In genomic region chr2:211744379-211744778, GRCh38 we compare ENCODE assay signal across 12 cellular contexts.
"Had no signal": no experiment of that assay in that cellular context is flagged by ENCODE, and none has a peak within 500 bp of the region (broad histone marks: within the 10 kb centered on the region; RNA-seq: fewer than 3 reads in every experiment).

No MANE protein-coding gene starts in this region.

- H3K36me3 ChIP-seq: ascending aorta had no signal

- H3K9me3 ChIP-seq: ascending aorta had no signal

- ATAC-seq: activated T-cell treated with anti-CD3 and anti-CD28 coated beads, Interleukin-2, amount 50 U/mL, for 72 hours had no signal

- H3K4me1 ChIP-seq: ascending aorta had no signal

- H3K27me3 ChIP-seq: ascending aorta had no signal

- DNase-seq: activated CD4-positive, alpha-beta memory T cell treated with anti-CD3 and anti-CD28 coated beads, Interleukin-2, amount 10 ng/mL, durations not matched to agents 7 days and 5 days; activated CD8-positive, alpha-beta memory T cell treated with anti-CD3 and anti-CD28 coated beads, Interleukin-2, amount 50 U/mL, for 4 hours; activated gamma-delta T cell treated with Interleukin-2 at 50 U/mL for 16 hours; activated T-cell treated with anti-CD3 and anti-CD28 coated beads, Interleukin-2, amount 50 U/mL, for 72 hours; effector CD4-positive, alpha-beta T cell; kidney; naive B cell; stimulated activated CD4-positive, alpha-beta T cell treated with anti-CD3 and anti-CD28 coated beads, Interleukin-2, amount 100 ng/mL, for 48 hours; stimulated activated naive CD4-positive, alpha-beta T cell treated with Interleukin-2 at 50 U/mL for 16 hours; T1000 had no signal

- H3K4me3 ChIP-seq: ascending aorta had no signal

- H3K27ac ChIP-seq: ascending aorta, VCaP had no signal
